Comparison of ENCODE assay signal across 21 cellular contexts in the genomic region with DNA sequence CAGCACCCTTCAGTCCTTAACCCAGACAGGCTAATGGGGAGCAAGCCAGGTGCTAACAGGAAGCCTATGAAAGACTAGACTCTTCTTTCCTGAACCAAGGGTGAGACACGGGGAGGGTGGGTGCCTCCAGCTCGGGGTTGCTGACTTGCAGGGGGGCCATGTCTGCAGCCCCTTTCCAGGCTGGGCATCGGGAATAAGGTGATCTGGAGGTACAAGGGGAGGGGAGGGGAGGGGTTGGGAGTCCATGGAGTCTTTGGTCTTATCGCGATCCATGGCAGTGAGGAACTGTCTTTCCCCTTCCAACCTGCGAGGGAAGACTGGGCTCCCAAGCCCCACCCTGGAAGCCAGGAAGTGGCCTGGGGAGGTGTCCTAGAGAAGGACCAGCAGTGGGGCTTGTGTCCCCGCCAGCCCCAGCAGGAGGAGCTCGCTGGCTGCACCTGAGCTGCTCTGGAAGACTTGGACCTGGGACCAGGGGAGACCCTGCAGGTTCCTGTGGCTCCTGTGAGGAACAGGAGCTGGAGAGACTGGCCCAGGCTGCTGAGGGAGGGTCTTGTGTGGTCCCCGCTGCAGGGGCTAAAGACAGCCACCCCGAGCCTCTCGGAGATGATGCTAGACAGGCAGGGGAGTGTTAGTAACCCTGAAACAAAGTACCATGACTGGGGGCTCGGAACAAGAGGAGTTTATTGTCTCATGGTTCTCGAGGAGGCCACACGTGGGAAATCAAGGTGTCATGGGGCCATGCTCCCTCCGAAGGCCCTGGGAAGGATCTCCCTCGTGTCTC.
"Had no signal": no experiment of that assay in that cellular context is flagged by ENCODE, and none has a peak within 500 bp of the region (broad histone marks: within the 10 kb centered on the region; RNA-seq: fewer than 3 reads in every experiment).

No MANE protein-coding gene starts in this region.

- H3K36me3 ChIP-seq: esophagus squamous epithelium, gastroesophageal sphincter, left ventricle myocardium inferior, lower lobe of right lung, pancreas, prostate gland, tibial nerve had no signal

- DNase-seq: cerebellar nuclear complex; dermis blood vessel endothelial cell; esophagus squamous epithelium; foreskin fibroblast; glutamatergic neuron; immature natural killer cell; kidney; left cardiac atrium; left ventricle myocardium inferior; lower lobe of right lung; midbrain; nucleus accumbens; pancreas; stimulated activated CD4-positive, alpha-beta T cell treated with anti-CD3 and anti-CD28 coated beads, Interleukin-4, amount 100 ng/mL, for 24 hours; stimulated activated naive B cell treated with anti-CD40 and anti-IgM and Interleukin-4, amounts not matched to agents 10 μg/mL and 1 μg/mL and 100 μg/mL, for 72 hours; stimulated activated naive CD8-positive, alpha-beta T cell treated with anti-CD3 and anti-CD28 coated beads, Interleukin-15, amount 100 ng/mL, for 72 hours; testis had no signal

- H3K4me3 ChIP-seq: esophagus squamous epithelium, gastroesophageal sphincter, left ventricle myocardium inferior, lower lobe of right lung, pancreas, prostate gland, testis, tibial nerve had no signal

- FAIRE-seq: colon, kidney, pancreas had no signal

- H3K4me1 ChIP-seq: esophagus squamous epithelium, gastroesophageal sphincter, left ventricle myocardium inferior, lower lobe of right lung, pancreas, prostate gland, testis, tibial nerve had no signal

- H3K27me3 ChIP-seq: esophagus squamous epithelium, pancreas, testis, tibial nerve had no signal

- H3K9me3 ChIP-seq: esophagus squamous epithelium, gastroesophageal sphincter, left ventricle myocardium inferior, lower lobe of right lung, pancreas, prostate gland, testis, tibial nerve had no signal

- H3K27ac ChIP-seq: esophagus squamous epithelium, gastroesophageal sphincter, left ventricle myocardium inferior, lower lobe of right lung, pancreas, prostate gland, testis, tibial nerve had no signal

- ATAC-seq: gastroesophageal sphincter; left cardiac atrium; lower lobe of right lung; pancreas; stimulated activated naive B cell treated with anti-CD40 and anti-IgM and Interleukin-4, amounts not matched to agents 10 μg/mL and 1 μg/mL and 100 μg/mL, for 72 hours; stimulated activated naive CD8-positive, alpha-beta T cell treated with anti-CD3 and anti-CD28 coated beads, Interleukin-15, amount 100 ng/mL, for 72 hours had no signal
